1 cellular context compared by ENCODE assay signal in the genomic region with DNA sequence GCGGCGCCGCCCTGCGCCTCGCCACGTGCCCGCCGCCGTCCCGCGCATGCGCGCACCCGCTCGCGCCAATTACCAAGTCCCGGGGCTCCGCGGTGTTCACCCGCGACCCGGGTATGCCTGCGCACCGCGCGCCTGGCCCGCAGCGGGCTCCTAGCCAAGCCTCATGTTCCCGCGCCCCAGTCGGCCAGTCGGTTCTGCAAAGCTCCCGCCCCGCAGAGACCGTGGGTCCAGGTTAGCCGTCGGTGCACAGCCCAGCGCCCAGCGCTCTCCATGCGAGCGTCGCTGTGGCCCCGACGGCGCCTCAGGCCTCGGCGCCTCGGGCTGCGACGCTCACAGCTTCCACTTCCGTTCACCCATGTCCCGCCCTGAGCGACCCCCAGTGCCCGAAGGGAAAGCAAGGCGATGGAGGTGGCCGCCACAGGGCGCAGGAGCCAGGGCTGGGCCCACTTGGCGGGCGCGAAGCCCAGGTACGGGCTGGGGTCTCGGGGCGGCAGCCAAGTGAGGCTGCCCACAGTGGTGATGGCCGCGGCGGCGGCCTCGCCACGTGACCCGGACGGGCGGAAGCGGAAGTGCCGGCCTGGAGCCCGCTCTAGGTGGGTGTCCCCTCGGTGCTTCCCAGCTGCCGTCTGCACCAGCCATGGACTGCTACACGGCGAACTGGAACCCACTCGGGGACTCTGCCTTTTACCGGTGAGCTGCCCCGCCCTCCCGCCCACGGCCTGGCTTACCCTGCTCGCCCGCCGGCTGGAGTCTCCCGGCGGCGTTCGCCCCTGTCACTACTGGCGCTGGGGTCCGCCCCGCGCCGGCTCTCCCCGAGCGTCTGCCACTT.
A peak's percentile ranks its signal among the peaks of the same experiment; 100 is the strongest.
TF ChIP-seq lines count a peak whose summit lies in the region.

A gene with protein sequence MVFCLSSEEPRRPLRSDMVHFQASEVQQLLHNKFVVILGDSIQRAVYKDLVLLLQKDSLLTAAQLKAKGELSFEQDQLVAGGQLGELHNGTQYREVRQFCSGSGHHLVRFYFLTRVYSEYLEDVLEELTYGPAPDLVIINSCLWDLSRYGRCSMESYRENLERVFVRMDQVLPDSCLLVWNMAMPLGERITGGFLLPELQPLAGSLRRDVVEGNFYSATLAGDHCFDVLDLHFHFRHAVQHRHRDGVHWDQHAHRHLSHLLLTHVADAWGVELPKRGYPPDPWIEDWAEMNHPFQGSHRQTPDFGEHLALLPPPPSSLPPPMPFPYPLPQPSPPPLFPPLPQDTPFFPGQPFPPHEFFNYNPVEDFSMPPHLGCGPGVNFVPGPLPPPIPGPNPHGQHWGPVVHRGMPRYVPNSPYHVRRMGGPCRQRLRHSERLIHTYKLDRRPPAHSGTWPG (minus strand): TSS at position 518 of the 829 bp plus-strand sequence. CDS start 743 bp downstream, outside the sequence.
A gene (plus strand): TSS at position 608 of the 829 bp plus-strand sequence. CDS start 30 bp downstream, at position 638.

TF ChIP-seq in K562, 482 proteins besides CTCF, POLR2A, EP300 and RAD21 (continued from another document and continues in another):
- peak; percentile 65; the same call in 1 of the 2 replicates for TF ChIP-seq SIN3B (IDR thresholded peaks at IDR 0.05; ENCODE audit: low read depth)
- TF ChIP-seq, protein P1, sequence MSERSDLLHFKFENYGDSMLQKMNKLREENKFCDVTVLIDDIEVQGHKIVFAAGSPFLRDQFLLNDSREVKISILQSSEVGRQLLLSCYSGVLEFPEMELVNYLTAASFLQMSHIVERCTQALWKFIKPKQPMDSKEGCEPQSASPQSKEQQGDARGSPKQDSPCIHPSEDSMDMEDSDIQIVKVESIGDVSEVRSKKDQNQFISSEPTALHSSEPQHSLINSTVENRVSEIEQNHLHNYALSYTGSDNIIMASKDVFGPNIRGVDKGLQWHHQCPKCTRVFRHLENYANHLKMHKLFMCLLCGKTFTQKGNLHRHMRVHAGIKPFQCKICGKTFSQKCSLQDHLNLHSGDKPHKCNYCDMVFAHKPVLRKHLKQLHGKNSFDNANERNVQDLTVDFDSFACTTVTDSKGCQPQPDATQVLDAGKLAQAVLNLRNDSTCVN (CRISPR knock-in tag; IDR thresholded peaks at IDR 0.05), result no peak
- peak; percentile 78 for TF ChIP-seq BHLHE40 (IDR thresholded peaks at IDR 0.05; ENCODE audit: low read length)
- TF ChIP-seq, protein P2, sequence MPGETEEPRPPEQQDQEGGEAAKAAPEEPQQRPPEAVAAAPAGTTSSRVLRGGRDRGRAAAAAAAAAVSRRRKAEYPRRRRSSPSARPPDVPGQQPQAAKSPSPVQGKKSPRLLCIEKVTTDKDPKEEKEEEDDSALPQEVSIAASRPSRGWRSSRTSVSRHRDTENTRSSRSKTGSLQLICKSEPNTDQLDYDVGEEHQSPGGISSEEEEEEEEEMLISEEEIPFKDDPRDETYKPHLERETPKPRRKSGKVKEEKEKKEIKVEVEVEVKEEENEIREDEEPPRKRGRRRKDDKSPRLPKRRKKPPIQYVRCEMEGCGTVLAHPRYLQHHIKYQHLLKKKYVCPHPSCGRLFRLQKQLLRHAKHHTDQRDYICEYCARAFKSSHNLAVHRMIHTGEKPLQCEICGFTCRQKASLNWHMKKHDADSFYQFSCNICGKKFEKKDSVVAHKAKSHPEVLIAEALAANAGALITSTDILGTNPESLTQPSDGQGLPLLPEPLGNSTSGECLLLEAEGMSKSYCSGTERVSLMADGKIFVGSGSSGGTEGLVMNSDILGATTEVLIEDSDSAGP (CRISPR knock-in tag; IDR thresholded peaks at IDR 0.05), result no peak
- peak in 1 of 2 experiments; percentile 85; a peak in 1 of 4 replicates for TF ChIP-seq SIN3A (IDR thresholded peaks at IDR 0.05; ENCODE audit: borderline replicate concordance in 2 of 2, control insufficient read depth in 1 of 2, low read depth in 2 of 2, low read length in 2 of 2)
- TF ChIP-seq, protein P3, sequence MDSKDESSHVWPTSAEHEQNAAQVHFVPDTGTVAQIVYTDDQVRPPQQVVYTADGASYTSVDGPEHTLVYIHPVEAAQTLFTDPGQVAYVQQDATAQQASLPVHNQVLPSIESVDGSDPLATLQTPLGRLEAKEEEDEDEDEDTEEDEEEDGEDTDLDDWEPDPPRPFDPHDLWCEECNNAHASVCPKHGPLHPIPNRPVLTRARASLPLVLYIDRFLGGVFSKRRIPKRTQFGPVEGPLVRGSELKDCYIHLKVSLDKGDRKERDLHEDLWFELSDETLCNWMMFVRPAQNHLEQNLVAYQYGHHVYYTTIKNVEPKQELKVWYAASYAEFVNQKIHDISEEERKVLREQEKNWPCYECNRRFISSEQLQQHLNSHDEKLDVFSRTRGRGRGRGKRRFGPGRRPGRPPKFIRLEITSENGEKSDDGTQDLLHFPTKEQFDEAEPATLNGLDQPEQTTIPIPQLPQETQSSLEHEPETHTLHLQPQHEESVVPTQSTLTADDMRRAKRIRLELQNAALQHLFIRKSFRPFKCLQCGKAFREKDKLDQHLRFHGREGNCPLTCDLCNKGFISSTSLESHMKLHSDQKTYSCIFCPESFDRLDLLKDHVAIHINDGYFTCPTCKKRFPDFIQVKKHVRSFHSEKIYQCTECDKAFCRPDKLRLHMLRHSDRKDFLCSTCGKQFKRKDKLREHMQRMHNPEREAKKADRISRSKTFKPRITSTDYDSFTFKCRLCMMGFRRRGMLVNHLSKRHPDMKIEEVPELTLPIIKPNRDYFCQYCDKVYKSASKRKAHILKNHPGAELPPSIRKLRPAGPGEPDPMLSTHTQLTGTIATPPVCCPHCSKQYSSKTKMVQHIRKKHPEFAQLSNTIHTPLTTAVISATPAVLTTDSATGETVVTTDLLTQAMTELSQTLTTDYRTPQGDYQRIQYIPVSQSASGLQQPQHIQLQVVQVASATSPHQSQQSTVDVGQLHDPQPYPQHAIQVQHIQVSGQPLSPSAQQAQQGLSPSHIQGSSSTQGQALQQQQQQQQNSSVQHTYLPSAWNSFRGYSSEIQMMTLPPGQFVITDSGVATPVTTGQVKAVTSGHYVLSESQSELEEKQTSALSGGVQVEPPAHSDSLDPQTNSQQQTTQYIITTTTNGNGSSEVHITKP (IDR thresholded peaks at IDR 0.05; ENCODE audit: partially characterized antibody), result no peak
- no peak for TF ChIP-seq ZSCAN29 (IDR thresholded peaks at IDR 0.05)
- TF ChIP-seq PHF20 (IDR thresholded peaks at IDR 0.05; ENCODE audit: partially characterized antibody), result peak; percentile 85
- no peak for TF ChIP-seq SNRNP70 (optimal IDR thresholded peaks at IDR 0.05; ENCODE audit: low read depth, low read length)
- TF ChIP-seq NFYB (IDR thresholded peaks at IDR 0.05; ENCODE audit: extremely low read depth, insufficient read length), result no peak
- 0 out of 2 replicates have a peak, but pooled peaks have one; percentile 22 for TF ChIP-seq GTF2F1 (IDR thresholded peaks at IDR 0.05; ENCODE audit: low read depth, low read length)
- TF ChIP-seq, protein P4, sequence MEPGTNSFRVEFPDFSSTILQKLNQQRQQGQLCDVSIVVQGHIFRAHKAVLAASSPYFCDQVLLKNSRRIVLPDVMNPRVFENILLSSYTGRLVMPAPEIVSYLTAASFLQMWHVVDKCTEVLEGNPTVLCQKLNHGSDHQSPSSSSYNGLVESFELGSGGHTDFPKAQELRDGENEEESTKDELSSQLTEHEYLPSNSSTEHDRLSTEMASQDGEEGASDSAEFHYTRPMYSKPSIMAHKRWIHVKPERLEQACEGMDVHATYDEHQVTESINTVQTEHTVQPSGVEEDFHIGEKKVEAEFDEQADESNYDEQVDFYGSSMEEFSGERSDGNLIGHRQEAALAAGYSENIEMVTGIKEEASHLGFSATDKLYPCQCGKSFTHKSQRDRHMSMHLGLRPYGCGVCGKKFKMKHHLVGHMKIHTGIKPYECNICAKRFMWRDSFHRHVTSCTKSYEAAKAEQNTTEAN (CRISPR knock-in tag; IDR thresholded peaks at IDR 0.05), result 0 out of 2 replicates have a peak, but pooled peaks have one; percentile 24
- TF ChIP-seq ZBTB17 (CRISPR knock-in tag; IDR thresholded peaks at IDR 0.05), result peak; percentile 45; the same call in 1 of the 2 replicates
- TF ChIP-seq C11orf30 (IDR thresholded peaks at IDR 0.05; ENCODE audit: low read depth), result peak; percentile 42; the same call in 1 of the 2 replicates
- TF ChIP-seq SETDB1 (IDR thresholded peaks at IDR 0.05; ENCODE audit: low read length), result no peak
- TF ChIP-seq, protein P5, sequence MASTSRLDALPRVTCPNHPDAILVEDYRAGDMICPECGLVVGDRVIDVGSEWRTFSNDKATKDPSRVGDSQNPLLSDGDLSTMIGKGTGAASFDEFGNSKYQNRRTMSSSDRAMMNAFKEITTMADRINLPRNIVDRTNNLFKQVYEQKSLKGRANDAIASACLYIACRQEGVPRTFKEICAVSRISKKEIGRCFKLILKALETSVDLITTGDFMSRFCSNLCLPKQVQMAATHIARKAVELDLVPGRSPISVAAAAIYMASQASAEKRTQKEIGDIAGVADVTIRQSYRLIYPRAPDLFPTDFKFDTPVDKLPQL (IDR thresholded peaks at IDR 0.05; ENCODE audit: extremely low read depth, insufficient read length), result no peak
- TF ChIP-seq, protein P6, sequence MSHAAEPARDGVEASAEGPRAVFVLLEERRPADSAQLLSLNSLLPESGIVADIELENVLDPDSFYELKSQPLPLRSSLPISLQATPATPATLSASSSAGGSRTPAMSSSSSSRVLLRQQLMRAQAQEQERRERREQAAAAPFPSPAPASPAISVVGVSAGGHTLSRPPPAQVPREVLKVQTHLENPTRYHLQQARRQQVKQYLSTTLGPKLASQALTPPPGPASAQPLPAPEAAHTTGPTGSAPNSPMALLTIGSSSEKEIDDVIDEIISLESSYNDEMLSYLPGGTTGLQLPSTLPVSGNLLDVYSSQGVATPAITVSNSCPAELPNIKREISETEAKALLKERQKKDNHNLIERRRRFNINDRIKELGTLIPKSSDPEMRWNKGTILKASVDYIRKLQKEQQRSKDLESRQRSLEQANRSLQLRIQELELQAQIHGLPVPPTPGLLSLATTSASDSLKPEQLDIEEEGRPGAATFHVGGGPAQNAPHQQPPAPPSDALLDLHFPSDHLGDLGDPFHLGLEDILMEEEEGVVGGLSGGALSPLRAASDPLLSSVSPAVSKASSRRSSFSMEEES (CRISPR knock-in tag; IDR thresholded peaks at IDR 0.05), result peak; percentile 88
- TF ChIP-seq HDAC6 (IDR thresholded peaks at IDR 0.05; ENCODE audit: low read depth, low read length), result no peak
- no peak for TF ChIP-seq NELFE (IDR thresholded peaks at IDR 0.05; ENCODE audit: insufficient read depth, insufficient read length)
- no peak for TF ChIP-seq TRIM28 (IDR thresholded peaks at IDR 0.05)
- TF ChIP-seq, protein P7, sequence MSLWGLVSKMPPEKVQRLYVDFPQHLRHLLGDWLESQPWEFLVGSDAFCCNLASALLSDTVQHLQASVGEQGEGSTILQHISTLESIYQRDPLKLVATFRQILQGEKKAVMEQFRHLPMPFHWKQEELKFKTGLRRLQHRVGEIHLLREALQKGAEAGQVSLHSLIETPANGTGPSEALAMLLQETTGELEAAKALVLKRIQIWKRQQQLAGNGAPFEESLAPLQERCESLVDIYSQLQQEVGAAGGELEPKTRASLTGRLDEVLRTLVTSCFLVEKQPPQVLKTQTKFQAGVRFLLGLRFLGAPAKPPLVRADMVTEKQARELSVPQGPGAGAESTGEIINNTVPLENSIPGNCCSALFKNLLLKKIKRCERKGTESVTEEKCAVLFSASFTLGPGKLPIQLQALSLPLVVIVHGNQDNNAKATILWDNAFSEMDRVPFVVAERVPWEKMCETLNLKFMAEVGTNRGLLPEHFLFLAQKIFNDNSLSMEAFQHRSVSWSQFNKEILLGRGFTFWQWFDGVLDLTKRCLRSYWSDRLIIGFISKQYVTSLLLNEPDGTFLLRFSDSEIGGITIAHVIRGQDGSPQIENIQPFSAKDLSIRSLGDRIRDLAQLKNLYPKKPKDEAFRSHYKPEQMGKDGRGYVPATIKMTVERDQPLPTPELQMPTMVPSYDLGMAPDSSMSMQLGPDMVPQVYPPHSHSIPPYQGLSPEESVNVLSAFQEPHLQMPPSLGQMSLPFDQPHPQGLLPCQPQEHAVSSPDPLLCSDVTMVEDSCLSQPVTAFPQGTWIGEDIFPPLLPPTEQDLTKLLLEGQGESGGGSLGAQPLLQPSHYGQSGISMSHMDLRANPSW (CRISPR knock-in tag; IDR thresholded peaks at IDR 0.05), result no peak
- TF ChIP-seq, protein P8, sequence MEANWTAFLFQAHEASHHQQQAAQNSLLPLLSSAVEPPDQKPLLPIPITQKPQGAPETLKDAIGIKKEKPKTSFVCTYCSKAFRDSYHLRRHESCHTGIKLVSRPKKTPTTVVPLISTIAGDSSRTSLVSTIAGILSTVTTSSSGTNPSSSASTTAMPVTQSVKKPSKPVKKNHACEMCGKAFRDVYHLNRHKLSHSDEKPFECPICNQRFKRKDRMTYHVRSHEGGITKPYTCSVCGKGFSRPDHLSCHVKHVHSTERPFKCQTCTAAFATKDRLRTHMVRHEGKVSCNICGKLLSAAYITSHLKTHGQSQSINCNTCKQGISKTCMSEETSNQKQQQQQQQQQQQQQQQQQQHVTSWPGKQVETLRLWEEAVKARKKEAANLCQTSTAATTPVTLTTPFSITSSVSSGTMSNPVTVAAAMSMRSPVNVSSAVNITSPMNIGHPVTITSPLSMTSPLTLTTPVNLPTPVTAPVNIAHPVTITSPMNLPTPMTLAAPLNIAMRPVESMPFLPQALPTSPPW (CRISPR knock-in tag; IDR thresholded peaks at IDR 0.05), result no peak; the same call in 1 of the 2 replicates
- TF ChIP-seq CBFA2T2 (conservative IDR thresholded peaks at IDR 0.05), result peak; percentile 58
- TF ChIP-seq ZNF133 (CRISPR knock-in tag; IDR thresholded peaks at IDR 0.05), result no peak
- TF ChIP-seq SMARCC2 (IDR thresholded peaks at IDR 0.05; ENCODE audit: low read depth), result no peak
- TF ChIP-seq RBM17 (IDR thresholded peaks at IDR 0.05; ENCODE audit: borderline replicate concordance, low read depth, low read length), result no peak
- TF ChIP-seq, protein P9, sequence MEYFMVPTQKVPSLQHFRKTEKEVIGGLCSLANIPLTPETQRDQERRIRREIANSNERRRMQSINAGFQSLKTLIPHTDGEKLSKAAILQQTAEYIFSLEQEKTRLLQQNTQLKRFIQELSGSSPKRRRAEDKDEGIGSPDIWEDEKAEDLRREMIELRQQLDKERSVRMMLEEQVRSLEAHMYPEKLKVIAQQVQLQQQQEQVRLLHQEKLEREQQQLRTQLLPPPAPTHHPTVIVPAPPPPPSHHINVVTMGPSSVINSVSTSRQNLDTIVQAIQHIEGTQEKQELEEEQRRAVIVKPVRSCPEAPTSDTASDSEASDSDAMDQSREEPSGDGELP (CRISPR knock-in tag; IDR thresholded peaks at IDR 0.05; ENCODE audit: borderline replicate concordance), result peak; percentile 84; the same call in 1 of the 2 replicates
- TF ChIP-seq CBX1 (IDR thresholded peaks at IDR 0.05; ENCODE audit: low read depth), result 0 out of 2 replicates have a peak, but pooled peaks have one; percentile 56
- TF ChIP-seq, protein P10, sequence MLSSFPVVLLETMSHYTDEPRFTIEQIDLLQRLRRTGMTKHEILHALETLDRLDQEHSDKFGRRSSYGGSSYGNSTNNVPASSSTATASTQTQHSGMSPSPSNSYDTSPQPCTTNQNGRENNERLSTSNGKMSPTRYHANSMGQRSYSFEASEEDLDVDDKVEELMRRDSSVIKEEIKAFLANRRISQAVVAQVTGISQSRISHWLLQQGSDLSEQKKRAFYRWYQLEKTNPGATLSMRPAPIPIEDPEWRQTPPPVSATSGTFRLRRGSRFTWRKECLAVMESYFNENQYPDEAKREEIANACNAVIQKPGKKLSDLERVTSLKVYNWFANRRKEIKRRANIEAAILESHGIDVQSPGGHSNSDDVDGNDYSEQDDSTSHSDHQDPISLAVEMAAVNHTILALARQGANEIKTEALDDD (IDR thresholded peaks at IDR 0.05), result no peak
- peak; percentile 84 for TF ChIP-seq RBFOX2 (IDR thresholded peaks at IDR 0.05; ENCODE audit: low read depth, low read length)
